In the genomic region with DNA sequence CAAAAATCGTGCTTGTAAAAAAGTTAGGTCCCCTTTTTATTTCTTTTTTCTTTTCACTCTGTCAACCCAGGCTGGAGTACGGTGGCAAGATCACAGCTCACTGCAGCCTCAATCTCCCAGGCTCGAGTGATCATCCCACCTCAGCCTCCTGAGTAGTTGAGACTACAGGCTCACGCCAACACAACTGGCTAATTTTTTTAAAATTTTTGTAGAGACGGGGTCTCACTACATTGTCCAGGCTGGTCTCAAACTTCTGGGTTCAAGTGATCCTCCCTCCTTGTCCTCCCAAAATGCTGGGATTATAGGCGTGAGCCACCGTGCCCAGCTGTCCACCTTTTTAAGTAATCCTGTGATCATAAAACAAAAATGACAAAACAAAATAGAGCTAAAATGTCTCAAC, we compare ENCODE assay signal across 12 cellular contexts. TPM values are rescaled to one million over a fixed set of nuclear protein-coding genes. Genes with fewer than 3 reads are reported as not detected.
DNase-seq lines count a peak whose midpoint lies in the region; ATAC-seq and TF ChIP-seq lines count a peak whose summit lies in the region.
"Had no signal": no experiment of that assay in that cellular context is flagged by ENCODE, and none has a peak within 500 bp of the region (broad histone marks: within the 10 kb centered on the region; RNA-seq: fewer than 3 reads in every experiment).

No MANE protein-coding gene starts in this region.

- no peaks in the 10 kb centered on the region for H3K27me3 ChIP-seq in CD8-positive, alpha-beta memory T cell (ENCODE audit: insufficient read depth, low read length, poor library complexity, severe bottlenecking)
- H3K27me3 ChIP-seq in foreskin keratinocyte = no peaks in the 10 kb centered on the region

- intact Hi-C loops in sciatic nerve (cut with DNase I) = no loop called here

- no peak for DNase-seq in CD8-positive, alpha-beta memory T cell
- DNase-seq in foreskin keratinocyte = no peak
- no peak for DNase-seq in sciatic nerve (ENCODE audit: low spot score)
- DNase-seq in stimulated activated CD4-positive, alpha-beta T cell treated with anti-CD3 and anti-CD28 coated beads, Interleukin-15, amount 100 ng/mL, for 24 hours = no peak
- no peak for DNase-seq in SK-N-DZ (ENCODE audit: low spot score)
- no peak for DNase-seq in ACHN
- DNase-seq: activated B cell treated with CpG ODN at 0.5 μM for 24 hours, endodermal cell had no signal

- no peak overlapping the region for H3K4me3 ChIP-seq in CD8-positive, alpha-beta memory T cell (ENCODE audit: low read length)
- H3K4me3 ChIP-seq: BLaER1 treated with 17β-estradiol and CSF1 and Interleukin-3, amounts not matched to agents 10 nM and 100 nM; skin epidermis had no signal

- H3K36me3 Mint-ChIP-seq in CD8-positive, alpha-beta memory T cell = peaks cover 0 to 4% (median 0%) of the 10 kb centered on the region in 3 donors

- H3K9me3 Mint-ChIP-seq in CD8-positive, alpha-beta memory T cell = peaks cover 0 to 3% (median 0%) of the 10 kb centered on the region in 5 donors

- H3K27ac ChIP-seq in CD8-positive, alpha-beta memory T cell (ENCODE audit: low read depth, low read length) = peak overlapping the region; percentile 0
- H3K27ac ChIP-seq in VCaP (peak overlapping the region; percentile 62), foreskin keratinocyte (peak overlapping the region; percentile 0)
- H3K27ac ChIP-seq: BLaER1 treated with 17β-estradiol and CSF1 and Interleukin-3, amounts not matched to agents 10 nM and 100 nM had no signal

- peaks cover 10% of the 10 kb centered on the region for H3K4me1 ChIP-seq in CD8-positive, alpha-beta memory T cell (ENCODE audit: insufficient read depth, low read length)
- H3K4me1 ChIP-seq in foreskin keratinocyte = peaks cover 12% of the 10 kb centered on the region

- H3K4me3 Mint-ChIP-seq in CD8-positive, alpha-beta memory T cell = no peak overlapping the region
- H3K4me3 Mint-ChIP-seq: activated B cell treated with CpG ODN at 0.5 μM for 24 hours, endodermal cell had no signal

- POLR2A ChIA-PET in CD8-positive, alpha-beta memory T cell (lab: Charles Lee) = no interaction called here

- CTCF ChIA-PET in CD8-positive, alpha-beta memory T cell (lab: Charles Lee) = no interaction called here

- H3K27ac Mint-ChIP-seq in CD8-positive, alpha-beta memory T cell = peak overlapping the region in 1 of 8 donors; percentile 33
- H3K27ac Mint-ChIP-seq: activated B cell treated with CpG ODN at 0.5 μM for 24 hours, endodermal cell had no signal

- in situ Hi-C loops in ACHN (cut with HindIII; ENCODE audit: low pct_ligation_motif_present, low pct_unique_long_range_greater_than_20kb, low sequenced_read_pairs) = no loop called here

- no peaks in the 10 kb centered on the region for H3K27me3 Mint-ChIP-seq in CD8-positive, alpha-beta memory T cell
- H3K27me3 Mint-ChIP-seq: activated B cell treated with CpG ODN at 0.5 μM for 24 hours had no signal

- H3K4me1 Mint-ChIP-seq in CD8-positive, alpha-beta memory T cell = peaks cover 0 to 5% (median 2%) of the 10 kb centered on the region in 3 donors

- TF ChIP-seq CTCF in VCaP (conservative IDR thresholded peaks at IDR 0.05) (no peak), foreskin keratinocyte (conservative IDR thresholded peaks at IDR 0.05) (no peak)

- ATAC-seq in foreskin keratinocyte (no peak), sciatic nerve (peak; percentile 8), GM18873 (IDR thresholded peaks at IDR 0.05; ENCODE audit: low FRiP score, unreplicated experiment) (no peak)

- no peaks in the 10 kb centered on the region for H3K36me3 ChIP-seq in CD8-positive, alpha-beta memory T cell (ENCODE audit: insufficient read depth, low read length)

- no peaks in the 10 kb centered on the region for H3K9me3 ChIP-seq in CD8-positive, alpha-beta memory T cell (ENCODE audit: low read length)

RNA-seq across cellular contexts. Expression of gene ARHGAP12, which starts 19.4 kb away (rescaled TPM):
- total RNA-seq in CD8-positive, alpha-beta memory T cell = 1 to 10 TPM; 5.1 to 5.3 TPM
- 9.7 TPM for polyA plus RNA-seq in CD8-positive, alpha-beta memory T cell
- total RNA-seq in foreskin keratinocyte (25.9 and 28.0 TPM in 2 replicates), sciatic nerve (57.0 TPM)
- polyA plus RNA-seq in foreskin keratinocyte = 10.6 and 11.7 TPM in 2 replicates
- 10.1 and 10.2 TPM in 2 replicates for polyA plus RNA-seq in SK-N-DZ (2014; cell fraction: cytosol; rRNA removed)
- 17.7 and 21.8 TPM in 2 replicates for polyA plus RNA-seq in SK-N-DZ (2014; cell fraction: nucleus; rRNA removed)

Comparison
In these comparisons a context has a peak if more than half of its experiments do, and no peak if none do; other contexts are left out.
1. H3K27ac ChIP-seq: peak in every context shown above with its lines; median percentile 62 in VCaP; 0 in CD8-positive, alpha-beta memory T cell; 0 in foreskin keratinocyte.